21 cellular contexts compared by ENCODE assay signal in the genomic region with DNA sequence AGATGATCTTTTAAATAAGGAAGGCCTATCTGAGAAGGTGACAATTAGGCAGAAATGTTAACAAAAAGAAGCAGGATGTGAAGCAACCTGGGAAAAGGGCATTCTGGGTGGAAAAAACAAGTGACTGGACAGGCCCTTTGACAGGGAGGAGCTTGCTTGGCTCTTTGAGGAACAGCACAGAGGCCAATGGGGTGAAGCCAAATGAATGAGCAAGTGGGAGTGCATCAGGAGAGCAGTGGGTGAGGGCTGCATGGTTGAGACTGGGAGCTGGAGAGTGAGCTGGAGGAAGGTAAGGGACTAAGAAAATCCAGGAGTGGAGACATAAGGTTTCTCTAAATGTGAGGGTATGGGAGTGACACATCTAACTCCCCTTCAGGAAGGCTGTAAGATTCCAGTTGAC.
DNase-seq lines count a peak whose midpoint lies in the region; TF ChIP-seq lines count a peak whose summit lies in the region.
"Had no signal": no experiment of that assay in that cellular context is flagged by ENCODE, and none has a peak within 500 bp of the region (broad histone marks: within the 10 kb centered on the region; RNA-seq: fewer than 3 reads in every experiment).

No MANE protein-coding gene starts in this region.

- CTCF ChIA-PET in activated CD4-positive, alpha-beta memory T cell treated with anti-CD3 and anti-CD28 coated beads, Interleukin-2, amount 10 ng/mL, durations not matched to agents 7 days and 5 days (lab: Charles Lee), result no interaction called here

- peaks cover 5% of the 10 kb centered on the region for H3K36me3 Mint-ChIP-seq in endothelial cell (ENCODE audit: low read depth, unreplicated experiment)
- H3K36me3 Mint-ChIP-seq in neural crest cell (ENCODE audit: low read depth), result no peaks in the 10 kb centered on the region
- no peaks in the 10 kb centered on the region for H3K36me3 Mint-ChIP-seq in activated CD4-positive, alpha-beta memory T cell treated with anti-CD3 and anti-CD28 coated beads, Interleukin-2, amount 10 ng/mL, durations not matched to agents 7 days and 5 days (ENCODE audit: low read depth)
- H3K36me3 Mint-ChIP-seq: CD4-positive, alpha-beta memory T cell had no signal

- no peak for TF ChIP-seq CTCF in endothelial cell (IDR thresholded peaks at IDR 0.05; ENCODE audit: unreplicated experiment)
- no peak for TF ChIP-seq CTCF in neural crest cell (conservative IDR thresholded peaks at IDR 0.05)

- H3K9me3 Mint-ChIP-seq in endothelial cell (ENCODE audit: unreplicated experiment) (no peaks in the 10 kb centered on the region), neural crest cell (peaks cover 2% of the 10 kb centered on the region)
- no peaks in the 10 kb centered on the region for H3K9me3 Mint-ChIP-seq in activated CD4-positive, alpha-beta memory T cell treated with anti-CD3 and anti-CD28 coated beads, Interleukin-2, amount 10 ng/mL, durations not matched to agents 7 days and 5 days

- H3K27me3 Mint-ChIP-seq in endothelial cell (ENCODE audit: unreplicated experiment), result peaks cover 19% of the 10 kb centered on the region
- H3K27me3 Mint-ChIP-seq in neural crest cell (ENCODE audit: low read depth), result no peaks in the 10 kb centered on the region
- no peaks in the 10 kb centered on the region for H3K27me3 Mint-ChIP-seq in activated CD4-positive, alpha-beta memory T cell treated with anti-CD3 and anti-CD28 coated beads, Interleukin-2, amount 10 ng/mL, durations not matched to agents 7 days and 5 days
- H3K27me3 Mint-ChIP-seq: CD4-positive, alpha-beta memory T cell had no signal

- H3K4me3 Mint-ChIP-seq in endothelial cell (ENCODE audit: unreplicated experiment) (peak overlapping the region; percentile 16), neural crest cell (no peak overlapping the region)
- no peak overlapping the region for H3K4me3 Mint-ChIP-seq in activated CD4-positive, alpha-beta memory T cell treated with anti-CD3 and anti-CD28 coated beads, Interleukin-2, amount 10 ng/mL, durations not matched to agents 7 days and 5 days
- H3K4me3 Mint-ChIP-seq: CD4-positive, alpha-beta memory T cell; HFFc6 had no signal

- POLR2A ChIA-PET in activated CD4-positive, alpha-beta memory T cell treated with anti-CD3 and anti-CD28 coated beads, Interleukin-2, amount 10 ng/mL, durations not matched to agents 7 days and 5 days (lab: Charles Lee), result no interaction called here

- DNase-seq in SIG-M5 treated with dmso at 0.1 percent for 504 hours (lab: John Stamatoyannopoulos, UW; ENCODE audit: unreplicated experiment), result peak; percentile 5
- DNase-seq in SIG-M5 (lab: John Stamatoyannopoulos, UW), result no peak
- DNase-seq in endothelial cell (ENCODE audit: low spot score), result no peak
- DNase-seq in neural crest cell (ENCODE audit: low read depth, low spot score), result no peak
- DNase-seq in DMS114 treated with DMSO at 0.1 percent for 48 hours (lab: John Stamatoyannopoulos, UW; ENCODE audit: unreplicated experiment), result no peak
- DNase-seq in inferior parietal cortex (ENCODE audit: extremely low spot score), result no peak
- DNase-seq in activated CD4-positive, alpha-beta memory T cell treated with anti-CD3 and anti-CD28 coated beads, Interleukin-2, amount 10 ng/mL, durations not matched to agents 7 days and 5 days, result no peak
- DNase-seq: AML-193; Caco-2; CD4-positive, alpha-beta memory T cell; H7; HFFc6; KG1; MG63; NCI-H1105 treated with DMSO at 0.1 percent for 48 hours; NCI-H146; NCI-H1930; NCI-H2107; NCI-H524; NCI-H82; T-helper 1 cell had no signal

- H3K4me1 Mint-ChIP-seq in endothelial cell (ENCODE audit: unreplicated experiment) (peaks cover 45% of the 10 kb centered on the region), neural crest cell (peaks cover 11% of the 10 kb centered on the region)
- no peaks in the 10 kb centered on the region for H3K4me1 Mint-ChIP-seq in activated CD4-positive, alpha-beta memory T cell treated with anti-CD3 and anti-CD28 coated beads, Interleukin-2, amount 10 ng/mL, durations not matched to agents 7 days and 5 days
- H3K4me1 Mint-ChIP-seq: CD4-positive, alpha-beta memory T cell had no signal

- H3K27ac Mint-ChIP-seq in endothelial cell (ENCODE audit: unreplicated experiment), result peak overlapping the region; percentile 98
- H3K27ac Mint-ChIP-seq in neural crest cell (ENCODE audit: unreplicated experiment), result peak overlapping the region; percentile 22
- H3K27ac Mint-ChIP-seq in activated CD4-positive, alpha-beta memory T cell treated with anti-CD3 and anti-CD28 coated beads, Interleukin-2, amount 10 ng/mL, durations not matched to agents 7 days and 5 days, result no peak overlapping the region
- H3K27ac Mint-ChIP-seq: CD4-positive, alpha-beta memory T cell; HFFc6 had no signal
